8 cellular contexts compared by ENCODE assay signal in genomic region chr16:31507617-31507928, GRCh38.
DNase-seq lines count a peak whose midpoint lies in the region; ATAC-seq and TF ChIP-seq lines count a peak whose summit lies in the region.

No MANE protein-coding gene starts in this region.

- in situ Hi-C loops in KBM-7 (cut with MboI; ENCODE audit: low pct_unique_long_range_greater_than_20kb, low sequenced_read_pairs): no loop called here

- intact Hi-C loops in dendritic cell treated with granulocyte-macrophage colony-stimulating factor and Interleukin-4, amounts not matched to agents 40 ng/mL and 50 ng/mL, for 4 days (cut with micrococcal nuclease): no loop called here

- DNase-seq in KBM-7 (peak; percentile 52), nephron progenitor cell (no peak), NCI-H1436 (lab: John Stamatoyannopoulos, UW) (no peak), middle frontal gyrus (ENCODE audit: extremely low spot score, low spot score) (no peak), putamen (ENCODE audit: low spot score) (no peak)

- H3K4me1 Mint-ChIP-seq in dendritic cell treated with granulocyte-macrophage colony-stimulating factor and Interleukin-4, amounts not matched to agents 40 ng/mL and 50 ng/mL, for 4 days (ENCODE audit: low read depth): peaks cover 35% of the 10 kb centered on the region
- H3K4me1 Mint-ChIP-seq in nephron progenitor cell: peaks cover 25% of the 10 kb centered on the region

- no peaks in the 10 kb centered on the region for H3K27me3 Mint-ChIP-seq in dendritic cell treated with granulocyte-macrophage colony-stimulating factor and Interleukin-4, amounts not matched to agents 40 ng/mL and 50 ng/mL, for 4 days
- H3K27me3 Mint-ChIP-seq in nephron progenitor cell (ENCODE audit: low read depth, poor library complexity): peaks cover 20% of the 10 kb centered on the region

- ATAC-seq in GM18873 (IDR thresholded peaks at IDR 0.05; ENCODE audit: low FRiP score, unreplicated experiment) (peak; percentile 4), GM21381 (IDR thresholded peaks at IDR 0.05; ENCODE audit: unreplicated experiment) (no peak)

- H3K36me3 Mint-ChIP-seq in dendritic cell treated with granulocyte-macrophage colony-stimulating factor and Interleukin-4, amounts not matched to agents 40 ng/mL and 50 ng/mL, for 4 days (ENCODE audit: low read depth): peaks cover 27% of the 10 kb centered on the region
- H3K36me3 Mint-ChIP-seq in nephron progenitor cell (ENCODE audit: low read depth): no peaks in the 10 kb centered on the region

- no peak for TF ChIP-seq CTCF in nephron progenitor cell (IDR thresholded peaks at IDR 0.05)

- H3K4me3 Mint-ChIP-seq in dendritic cell treated with granulocyte-macrophage colony-stimulating factor and Interleukin-4, amounts not matched to agents 40 ng/mL and 50 ng/mL, for 4 days: peak overlapping the region; percentile 89
- H3K4me3 Mint-ChIP-seq in nephron progenitor cell: peak overlapping the region; percentile 89

- peak overlapping the region; percentile 97 for H3K27ac Mint-ChIP-seq in dendritic cell treated with granulocyte-macrophage colony-stimulating factor and Interleukin-4, amounts not matched to agents 40 ng/mL and 50 ng/mL, for 4 days
- peak overlapping the region; percentile 66 for H3K27ac Mint-ChIP-seq in nephron progenitor cell

- H3K9me3 Mint-ChIP-seq in dendritic cell treated with granulocyte-macrophage colony-stimulating factor and Interleukin-4, amounts not matched to agents 40 ng/mL and 50 ng/mL, for 4 days: no peaks in the 10 kb centered on the region
- H3K9me3 Mint-ChIP-seq in nephron progenitor cell: no peaks in the 10 kb centered on the region
